ENCODE assay signal across 10 cellular contexts in the genomic region with DNA sequence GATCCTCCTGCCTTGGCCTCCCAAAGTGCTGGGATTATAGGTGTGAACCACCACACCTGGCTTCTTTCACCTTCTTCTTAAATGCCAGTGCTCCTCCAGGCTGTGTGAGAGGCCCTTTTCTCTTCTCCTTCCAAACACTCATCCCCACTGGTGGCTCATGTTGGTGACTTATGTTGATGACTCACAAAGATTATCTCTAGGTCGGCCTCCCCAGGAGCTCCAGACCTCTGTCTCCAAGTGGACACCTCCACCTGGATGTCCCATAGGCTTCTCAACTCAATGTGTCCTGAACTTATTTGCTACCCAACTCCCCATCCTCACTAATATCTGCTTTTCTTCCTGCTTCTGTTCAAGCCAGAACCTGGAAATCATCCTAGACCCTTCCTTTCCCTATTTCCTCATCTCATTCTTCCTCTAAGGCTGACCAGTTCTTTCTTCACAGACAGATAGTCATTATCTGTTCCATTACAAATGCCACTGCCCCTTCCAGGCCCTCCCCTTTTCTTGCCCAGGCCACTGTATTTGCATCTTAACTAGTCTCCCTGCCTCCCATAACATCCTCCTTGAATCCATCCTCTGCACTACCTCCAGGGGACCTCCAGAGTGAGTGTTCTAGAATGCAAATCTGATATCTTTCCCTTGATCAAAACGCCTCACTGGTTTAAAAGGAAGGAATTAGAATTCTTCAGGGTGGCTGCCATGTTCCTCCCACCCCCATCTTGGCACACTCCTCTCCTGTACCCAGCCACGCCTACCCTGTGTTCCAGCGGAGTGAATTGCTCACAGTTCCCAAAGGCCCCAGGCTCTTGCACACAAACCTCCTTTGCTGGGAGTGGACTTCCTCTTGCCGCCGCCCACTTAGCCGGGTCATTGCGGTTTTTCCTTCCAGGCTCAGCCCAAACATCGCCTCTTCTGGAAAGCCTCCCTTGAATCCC. TPM values are rescaled to one million over a fixed set of nuclear protein-coding genes. Genes with fewer than 3 reads are reported as not detected.
DNase-seq lines count a peak whose midpoint lies in the region; ATAC-seq, FAIRE-seq and TF ChIP-seq lines count a peak whose summit lies in the region.
"Had no signal": no experiment of that assay in that cellular context is flagged by ENCODE, and none has a peak within 500 bp of the region (broad histone marks: within the 10 kb centered on the region; RNA-seq: fewer than 3 reads in every experiment).

No MANE protein-coding gene starts in this region.

- no peak overlapping the region for H3K56ac ChIP-seq in H9 (ENCODE audit: insufficient read length, low read depth, low read length)

- H3K4me2 ChIP-seq in H9 (ENCODE audit: insufficient read depth, insufficient read length, low read length): no peak overlapping the region

- no peaks in the 10 kb centered on the region for H3K79me1 ChIP-seq in H9 (ENCODE audit: insufficient read depth, low read depth, low read length, poor library complexity, severe bottlenecking)

- H4K5ac ChIP-seq in H9 (ENCODE audit: insufficient read length, low read depth, low read length): no peak overlapping the region

- H3K9me3 ChIP-seq in H9 (ENCODE audit: control insufficient read depth, low read depth, low read length) (no peaks in the 10 kb centered on the region), heart right ventricle (peaks cover 0 to 17% (median 6%) of the 10 kb centered on the region in 11 donors)

- DNase-seq in H9 (peak; percentile 71), heart right ventricle (peak; percentile 82 to 91), DMS153 treated with DMSO at 0.1 percent for 48 hours (lab: John Stamatoyannopoulos, UW; ENCODE audit: unreplicated experiment) (no peak), cerebellar cortex (ENCODE audit: low spot score) (no peak), GM19239 (ENCODE audit: insufficient read length, low spot score) (no peak)
- DNase-seq: hippocampal formation had no signal

- no peaks in the 10 kb centered on the region for H3K79me2 ChIP-seq in H9 (ENCODE audit: insufficient read depth, low read length)

- WGBS in H9 (ENCODE audit: extremely low coverage, insufficient read length, low lambda C conversion rate): no CpG with 5 or more reads among the region's 9 CpGs
- WGBS in heart right ventricle, 2 donors: 32 to 34% methylated on average over 9 of the region's 9 CpGs

- H3K27me3 Mint-ChIP-seq in H9 (ENCODE audit: low read depth): peaks cover 6% of the 10 kb centered on the region
- H3K27me3 Mint-ChIP-seq in activated T-helper 17 cell treated with anti-CD3 and anti-CD28 coated beads, Interleukin-2, amount 50 U/mL, for 72 hours: peaks cover 6% of the 10 kb centered on the region
- H3K27me3 Mint-ChIP-seq: stimulated activated naive CD8-positive, alpha-beta T cell treated with anti-CD3 and anti-CD28 coated beads, Interleukin-15, Interleukin-2, amounts not matched to agents 100 ng/mL and 50 ng/mL, for 24 hours had no signal

- H2AK5ac ChIP-seq in H9 (ENCODE audit: insufficient read length, low read length): no peak overlapping the region

- no peak overlapping the region for H3K9ac ChIP-seq in H9 (ENCODE audit: extremely low read depth, insufficient read length, low read length)

- no peak overlapping the region for H3K14ac ChIP-seq in H9 (ENCODE audit: insufficient read depth, low read length)

- H3K4me3 Mint-ChIP-seq in H9: no peak overlapping the region; a peak in 1 of 5 replicates
- peak overlapping the region; percentile 57 for H3K4me3 Mint-ChIP-seq in activated T-helper 17 cell treated with anti-CD3 and anti-CD28 coated beads, Interleukin-2, amount 50 U/mL, for 72 hours

- H3K27ac Mint-ChIP-seq in H9: no peak overlapping the region
- peak overlapping the region; percentile 58 for H3K27ac Mint-ChIP-seq in activated T-helper 17 cell treated with anti-CD3 and anti-CD28 coated beads, Interleukin-2, amount 50 U/mL, for 72 hours

- no peak overlapping the region for H2BK12ac ChIP-seq in H9 (ENCODE audit: insufficient read length, low read depth, low read length)

- peak overlapping the region in 8 of 10 donors; percentile 6 to 44 (median 30) for H3K4me3 ChIP-seq in heart right ventricle
- peak overlapping the region in 1 of 7 experiments; percentile 21 for H3K4me3 ChIP-seq in skin epidermis

- H3K27ac ChIP-seq in H9 (ENCODE audit: insufficient read length, low read depth, low read length) (no peak overlapping the region), heart right ventricle (peak overlapping the region; percentile 88 to 97 (median 93)), skin epidermis (peak overlapping the region in 20 of 21 experiments; percentile 58 to 93 (median 82))

- FAIRE-seq in GM19239 (lab: Jason Lieb, UNC): no peak

- H3K36me3 Mint-ChIP-seq in H9 (ENCODE audit: insufficient read depth in 1 of 3, low read depth in 3 of 3): peaks cover 0 to 10% (median 2%) of the 10 kb centered on the region in 3 experiments; a peak in 3 of 7 replicates
- H3K36me3 Mint-ChIP-seq in activated T-helper 17 cell treated with anti-CD3 and anti-CD28 coated beads, Interleukin-2, amount 50 U/mL, for 72 hours (ENCODE audit: low read depth): no peaks in the 10 kb centered on the region

- no peak overlapping the region for H3K18ac ChIP-seq in H9 (ENCODE audit: insufficient read length, low read depth, low read length)

- no peak overlapping the region for H3K23ac ChIP-seq in H9 (ENCODE audit: insufficient read length, low read depth, low read length)

- H3K36me3 ChIP-seq in heart right ventricle: no peaks in the 10 kb centered on the region

- no peak overlapping the region for H4K8ac ChIP-seq in H9 (replicated peaks; ENCODE audit: insufficient read length, low read depth, low read length)

- ATAC-seq in activated T-helper 17 cell treated with anti-CD3 and anti-CD28 coated beads, Interleukin-2, amount 50 U/mL, for 72 hours (replicated peaks): no peak
- peak; percentile 92 to 95 (median 94) for ATAC-seq in heart right ventricle
- ATAC-seq in HG03097 (IDR thresholded peaks at IDR 0.05; ENCODE audit: low FRiP score, unreplicated experiment): no peak

- no peak overlapping the region for H2AFZ ChIP-seq in H9 (ENCODE audit: low read length)

- H3K4me1 Mint-ChIP-seq in H9: peaks cover 10 to 17% of the 10 kb centered on the region in 2 experiments
- H3K4me1 Mint-ChIP-seq in activated T-helper 17 cell treated with anti-CD3 and anti-CD28 coated beads, Interleukin-2, amount 50 U/mL, for 72 hours: peaks cover 27% of the 10 kb centered on the region

- H3K9me3 Mint-ChIP-seq in H9: peaks cover 12 to 16% of the 10 kb centered on the region in 2 experiments
- H3K9me3 Mint-ChIP-seq in activated T-helper 17 cell treated with anti-CD3 and anti-CD28 coated beads, Interleukin-2, amount 50 U/mL, for 72 hours: peaks cover 1% of the 10 kb centered on the region

- H3K4ac ChIP-seq in H9 (ENCODE audit: low read depth, low read length): no peak overlapping the region

- no peak overlapping the region for H2BK15ac ChIP-seq in H9 (ENCODE audit: low read depth, low read length)

- TF ChIP-seq CTCF in H9 (conservative IDR thresholded peaks at IDR 0.05) (no peak), heart right ventricle (IDR thresholded peaks at IDR 0.05) (peak in 2 of 9 donors; percentile 4 to 13)

- no peak overlapping the region for H2BK120ac ChIP-seq in H9 (ENCODE audit: low read depth, low read length, poor library complexity, severe bottlenecking)

- no peak overlapping the region for H2BK5ac ChIP-seq in H9 (ENCODE audit: insufficient read length, low read length)

- intact Hi-C loops in heart right ventricle (cut with DNase I): loop anchor here in 1 of 10 donors (5.0 to 10.0 kb wide), 2 partner anchors 63 to 150 kb away; partner anchors contain the start of gene PLXDC1

- no peaks in the 10 kb centered on the region for H3K23me2 ChIP-seq in H9 (ENCODE audit: insufficient read length, low read depth, low read length, poor library complexity, severe bottlenecking)

- H4K20me1 ChIP-seq in H9 (ENCODE audit: control insufficient read depth, insufficient read depth, insufficient read length): no peaks in the 10 kb centered on the region

- no peak overlapping the region for H3T11ph ChIP-seq in H9 (ENCODE audit: low read length)

- no peak overlapping the region for H4K91ac ChIP-seq in H9 (ENCODE audit: insufficient read length, low read depth, low read length)

- no peak overlapping the region for H2BK20ac ChIP-seq in H9 (ENCODE audit: low read depth, low read length, poor library complexity, severe bottlenecking)

- no peaks in the 10 kb centered on the region for H3K27me3 ChIP-seq in H9 (ENCODE audit: insufficient read depth, low read length)
- H3K27me3 ChIP-seq in heart right ventricle: no peaks in the 10 kb centered on the region

- H3K4me1 ChIP-seq in H9 (ENCODE audit: insufficient read depth, low read length): no peaks in the 10 kb centered on the region; the same call in 1 of the 2 replicates
- H3K4me1 ChIP-seq in heart right ventricle: peaks cover 4 to 48% (median 30%) of the 10 kb centered on the region in 9 donors

RNA-seq across cellular contexts. Expression of gene FBXO47, which starts 34.8 kb away (rescaled TPM):
- total RNA-seq in H9 (2021) (not detected in 2 replicates), heart right ventricle (not detected)
- not detected for total RNA-seq in activated T-helper 17 cell treated with anti-CD3 and anti-CD28 coated beads, Interleukin-2, amount 50 U/mL, for 72 hours
- not detected for polyA plus RNA-seq in heart right ventricle

Comparison
In these comparisons a context has a peak if more than half of its experiments do, and no peak if none do; other contexts are left out.
1. DNase-seq: peak in H9 (single experiment) and heart right ventricle (2 of 2); none in DMS153 treated with DMSO at 0.1 percent for 48 hours (single experiment), cerebellar cortex (single experiment) and GM19239 (single experiment).
2. ATAC-seq: peak in heart right ventricle (8 of 8); none in activated T-helper 17 cell treated with anti-CD3 and anti-CD28 coated beads, Interleukin-2, amount 50 U/mL, for 72 hours (single experiment) and HG03097 (single experiment).